In genomic region chr1:70205437-70206118, GRCh38 we compare ENCODE assay signal across 8 cellular contexts. TPM values are rescaled to one million over a fixed set of nuclear protein-coding genes. Genes with fewer than 3 reads are reported as not detected.
A peak's percentile ranks its signal among the peaks of the same experiment; 100 is the strongest.
DNase-seq lines count a peak whose midpoint lies in the region; ATAC-seq, FAIRE-seq and TF ChIP-seq lines count a peak whose summit lies in the region.

TSS of gene LRRC40 (minus strand) at chr1:70205579. CDS start at chr1:70205540, 39 bp downstream.

- peak within 1 kb of the TSS; percentile 100 for H3K27ac Mint-ChIP-seq in chondrocyte (ENCODE audit: unreplicated experiment)

- peaks cover 53% of the 10 kb centered on the region for H3K4me1 Mint-ChIP-seq in chondrocyte (ENCODE audit: low read depth)

- peak; percentile 50 for TF ChIP-seq CTCF in chondrocyte (IDR thresholded peaks at IDR 0.05)
- TF ChIP-seq CTCF in kidney (IDR thresholded peaks at IDR 0.05; ENCODE audit: borderline replicate concordance, extremely low read depth, insufficient read depth), result no peak

- intact Hi-C loops in kidney (cut with DNase I), result no loop called here

- peaks cover 0 to 6% of the 10 kb centered on the region in 2 donors for H3K4me1 ChIP-seq in kidney (ENCODE audit: control insufficient read depth in 1 of 2, insufficient read depth in 1 of 2, low read depth in 1 of 2, low read length in 2 of 2)

- H3K4me3 ChIP-seq in kidney (ENCODE audit: low read length in 2 of 2), result peak within 1 kb of the TSS; percentile 86 to 100

- peak; percentile 75 for TF ChIP-seq POLR2A in GM19099 (IDR thresholded peaks at IDR 0.05; ENCODE audit: extremely low read depth, insufficient read length, low read depth)

- DNase-seq in AG20443 (ENCODE audit: low spot score) (peak; percentile 98), NCI-H510A (lab: John Stamatoyannopoulos, UW) (peak; percentile 95), chondrocyte (ENCODE audit: low spot score) (peak; percentile 98), kidney (peak; percentile 98)
- peak; percentile 87 to 91 for DNase-seq in activated CD4-positive, alpha-beta T cell treated with anti-CD3 and anti-CD28 coated beads for 24 hours (ENCODE audit: low read depth in 2 of 2)
- peak; percentile 96 for DNase-seq in stimulated activated CD4-positive, alpha-beta T cell treated with anti-CD3 and anti-CD28 coated beads, Interleukin-15, amount 100 ng/mL, for 24 hours

- peak; percentile 92 for ATAC-seq in HG03432 (IDR thresholded peaks at IDR 0.05; ENCODE audit: unreplicated experiment)

- peaks cover 0 to 2% of the 10 kb centered on the region in 2 donors for H3K36me3 ChIP-seq in kidney (ENCODE audit: control insufficient read depth in 1 of 2, insufficient read depth in 2 of 2, low read length in 2 of 2)

- no peaks in the 10 kb centered on the region for H3K27me3 Mint-ChIP-seq in chondrocyte (ENCODE audit: low read depth)

- no peaks in the 10 kb centered on the region for H3K9me3 ChIP-seq in kidney (ENCODE audit: control insufficient read depth in 1 of 2, low read length in 2 of 2)

- H3K27ac ChIP-seq in kidney (ENCODE audit: low read depth in 2 of 2, low read length in 2 of 2), result peak within 1 kb of the TSS; percentile 87 to 92

- H3K4me3 Mint-ChIP-seq in chondrocyte (ENCODE audit: unreplicated experiment), result peak within 1 kb of the TSS; percentile 96

- peak within 1 kb of the TSS; percentile 96 to 99 for H3K9ac ChIP-seq in kidney (ENCODE audit: low read length in 2 of 2)

- H3K36me3 Mint-ChIP-seq in chondrocyte (ENCODE audit: low read depth), result peaks cover 2% of the 10 kb centered on the region

- no peaks in the 10 kb centered on the region for H3K9me3 Mint-ChIP-seq in chondrocyte (ENCODE audit: low read depth)

- no peak for FAIRE-seq in kidney (lab: Jason Lieb, UNC)

RNA-seq across cellular contexts. Expression of gene LRRC40, which starts in this region (rescaled TPM):
- total RNA-seq in chondrocyte (15.0 to 15.7 TPM (median 15.0 TPM) in 3 replicates), kidney (13.3 TPM)
- polyA plus RNA-seq in kidney (ENCODE audit: insufficient read depth, low read depth, low replicate concordance), result 7.5 TPM

Comparison
In these comparisons a context has a peak if more than half of its experiments do, and no peak if none do; other contexts are left out.
1. Peak in every context shown above with its lines: DNase-seq, ATAC-seq, H3K4me3 ChIP-seq and H3K27ac ChIP-seq.